In genomic region chr16:2786826-2787151, GRCh38 we compare ENCODE assay signal across 29 cellular contexts. TPM values are rescaled to one million over a fixed set of nuclear protein-coding genes. Genes with fewer than 3 reads are reported as not detected.
"Had no signal": no experiment of that assay in that cellular context is flagged by ENCODE, and none has a peak within 500 bp of the region (broad histone marks: within the 10 kb centered on the region; RNA-seq: fewer than 3 reads in every experiment).

No MANE protein-coding gene starts in this region.

- H3K9me3 ChIP-seq: colonic mucosa, heart left ventricle, pancreas, spleen, stomach, thoracic aorta, transverse colon had no signal

- H3K9me3 Mint-ChIP-seq: natural killer cell, neural crest cell had no signal

- DNase-seq: cerebellar nuclear complex; colonic mucosa; effector CD4-positive, alpha-beta T cell; foreskin melanocyte; hippocampal formation; kidney glomerular epithelial cell; mammary epithelial cell; natural killer cell; nucleus accumbens; stimulated activated CD4-positive, alpha-beta T cell treated with anti-CD3 and anti-CD28 coated beads, Interleukin-15, amount 100 ng/mL, for 24 hours; stimulated activated CD4-positive, alpha-beta T cell treated with anti-CD3 and anti-CD28 coated beads, Interleukin-1b, Interleukin-23, amount 100 ng/mL, for 48 hours; stimulated activated CD4-positive, alpha-beta T cell treated with anti-CD3 and anti-CD28 coated beads, Interleukin-4, amount 100 ng/mL, for 24 hours; stimulated activated naive CD4-positive, alpha-beta T cell; stomach; substantia nigra; transverse colon had no signal

- H3K27ac Mint-ChIP-seq: natural killer cell, progenitor cell of endocrine pancreas had no signal

- ATAC-seq: heart left ventricle, right cardiac atrium had no signal

- H3K36me3 Mint-ChIP-seq: natural killer cell had no signal

- H3K4me3 Mint-ChIP-seq: neural crest cell had no signal

RNA-seq across cellular contexts. Expression of gene PRSS33, which starts 0.6 kb away (rescaled TPM):
- total RNA-seq: colonic mucosa, dermis microvascular lymphatic vessel endothelial cell, glomerular endothelial cell, heart left ventricle, liver, mammary epithelial cell, myocyte, pancreas, right cardiac atrium, skeletal muscle tissue, stomach, thoracic aorta, transverse colon, ureter had no signal

RNA-seq across cellular contexts. Expression of gene PRSS41, which starts 11.5 kb away (rescaled TPM):
- total RNA-seq: colonic mucosa, dermis microvascular lymphatic vessel endothelial cell, glomerular endothelial cell, heart left ventricle, liver, mammary epithelial cell, myocyte, neural crest cell, pancreas, progenitor cell of endocrine pancreas, right cardiac atrium, skeletal muscle tissue, spleen, stomach, thoracic aorta, transverse colon, ureter had no signal

RNA-seq across cellular contexts. Expression of gene PRSS21, which starts 30.2 kb away (rescaled TPM):
- total RNA-seq: glomerular endothelial cell, heart left ventricle, myocyte, neural crest cell, progenitor cell of endocrine pancreas, right cardiac atrium, skeletal muscle tissue had no signal
